Comparison of ENCODE assay signal across 16 cellular contexts in the genomic region with DNA sequence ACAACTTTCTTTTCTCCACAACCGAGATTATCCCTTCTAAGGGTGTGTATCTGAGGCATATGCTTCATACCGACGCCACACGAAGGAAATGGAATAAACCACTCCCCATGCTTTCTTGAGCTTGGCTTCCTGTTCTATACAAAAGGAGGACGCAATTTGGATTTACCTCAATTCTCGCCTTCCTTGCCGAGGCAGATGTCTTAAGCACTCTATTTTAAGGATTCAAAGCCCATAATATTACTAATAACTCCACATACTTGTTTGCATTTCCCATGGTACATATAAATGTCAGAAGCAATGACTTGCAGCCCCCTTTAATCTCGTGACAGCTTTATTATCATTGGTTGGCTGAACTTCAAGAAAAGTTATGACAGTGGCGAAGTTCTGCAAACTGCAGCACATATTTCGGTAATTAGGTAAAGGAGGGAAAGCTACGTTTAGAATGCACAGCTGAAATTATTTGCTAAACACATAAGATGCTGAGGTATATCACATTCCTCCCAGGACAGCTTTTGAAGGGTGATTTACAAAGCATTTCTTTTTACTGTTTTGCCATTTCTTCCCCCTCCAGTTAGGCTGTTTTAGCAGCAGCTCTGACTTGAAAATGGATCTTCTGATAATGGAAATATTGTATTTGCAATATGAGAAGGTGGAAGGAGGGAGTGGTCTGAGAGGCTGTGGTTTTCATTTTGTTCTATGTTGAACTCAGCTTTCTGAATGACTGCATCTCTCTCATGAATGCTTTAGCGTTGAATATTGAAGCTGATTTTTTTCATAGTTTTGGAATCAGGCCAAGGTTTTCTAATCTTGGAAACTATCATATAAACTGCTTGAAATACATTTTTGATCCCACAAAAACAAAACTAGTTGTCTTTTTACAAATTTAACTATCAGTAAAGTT.
DNase-seq lines count a peak whose midpoint lies in the region; ATAC-seq and TF ChIP-seq lines count a peak whose summit lies in the region.
"Had no signal": no experiment of that assay in that cellular context is flagged by ENCODE, and none has a peak within 500 bp of the region (broad histone marks: within the 10 kb centered on the region; RNA-seq: fewer than 3 reads in every experiment).

No MANE protein-coding gene starts in this region.

- H3K36me3 ChIP-seq in neural progenitor cell, result no peaks in the 10 kb centered on the region

- TF ChIP-seq CTCF in brain (conservative IDR thresholded peaks at IDR 0.05), result no peak
- TF ChIP-seq CTCF in neural progenitor cell (IDR thresholded peaks at IDR 0.05), result no peak

- H3K9me3 Mint-ChIP-seq in brain, result no peaks in the 10 kb centered on the region
- H3K9me3 Mint-ChIP-seq in neural progenitor cell, result no peaks in the 10 kb centered on the region
- H3K9me3 Mint-ChIP-seq: central memory CD8-positive, alpha-beta T cell had no signal

- H3K4me1 ChIP-seq in neural progenitor cell, result peaks cover 44% of the 10 kb centered on the region
- H3K4me1 ChIP-seq: testis had no signal

- H3K4me3 ChIP-seq in neural progenitor cell, result no peak overlapping the region
- H3K4me3 ChIP-seq: testis had no signal

- no peaks in the 10 kb centered on the region for H3K27me3 ChIP-seq in neural progenitor cell
- H3K27me3 ChIP-seq: testis had no signal

- H2AFZ ChIP-seq in neural progenitor cell (replicated peaks), result peak overlapping the region; percentile 48

- H3K27me3 Mint-ChIP-seq in brain (no peaks in the 10 kb centered on the region), neural progenitor cell (ENCODE audit: insufficient read depth, low read depth) (no peaks in the 10 kb centered on the region)
- H3K27me3 Mint-ChIP-seq: activated naive CD8-positive, alpha-beta T cell; central memory CD8-positive, alpha-beta T cell had no signal

- no peak overlapping the region for H3K4me2 ChIP-seq in neural progenitor cell

- peak overlapping the region; percentile 73 for H3K27ac ChIP-seq in neural progenitor cell
- H3K27ac ChIP-seq: testis had no signal

- peaks cover 25% of the 10 kb centered on the region for H3K4me1 Mint-ChIP-seq in brain
- H3K4me1 Mint-ChIP-seq in neural progenitor cell, result peaks cover 16% of the 10 kb centered on the region
- H3K4me1 Mint-ChIP-seq: central memory CD8-positive, alpha-beta T cell had no signal

- H3K27ac Mint-ChIP-seq in brain, result peak overlapping the region in 3 of 5 experiments; percentile 27 to 68 (median 27)
- no peak overlapping the region for H3K27ac Mint-ChIP-seq in neural progenitor cell
- H3K27ac Mint-ChIP-seq: activated naive CD8-positive, alpha-beta T cell had no signal

- H3K9ac ChIP-seq in neural progenitor cell, result no peak overlapping the region

- H3K4me3 Mint-ChIP-seq in brain (peak overlapping the region in 4 of 5 experiments; percentile 10 to 59 (median 14)), neural progenitor cell (no peak overlapping the region)
- H3K4me3 Mint-ChIP-seq: activated naive CD8-positive, alpha-beta T cell; central memory CD8-positive, alpha-beta T cell had no signal

- H3K9me3 ChIP-seq in neural progenitor cell (ENCODE audit: low read depth), result no peaks in the 10 kb centered on the region
- H3K9me3 ChIP-seq: testis had no signal

- peak; percentile 22 for DNase-seq in DMS79 treated with DMSO at 0.1 percent for 48 hours (lab: John Stamatoyannopoulos, UW)
- DNase-seq in NCI-H187 treated with DMSO at 0.1 percent for 48 hours (lab: John Stamatoyannopoulos, UW), result peak; percentile 46
- no peak for DNase-seq in neural progenitor cell (ENCODE audit: low spot score)
- DNase-seq in activated CD4-positive, alpha-beta T cell treated with anti-CD3 and anti-CD28 coated beads, Interleukin-2, amount 50 U/mL, for 4 hours, result no peak
- DNase-seq in NCI-H82 treated with DMSO at 0.1 percent for 48 hours (lab: John Stamatoyannopoulos, UW; ENCODE audit: unreplicated experiment), result no peak
- no peak for DNase-seq in NCI-H2029 treated with DMSO at 0.1 percent for 48 hours (lab: John Stamatoyannopoulos, UW)
- DNase-seq: activated CD4-positive, alpha-beta T cell treated with anti-CD3 and anti-CD28 coated beads for 1 hour; AML-193; glutamatergic neuron; kidney glomerular epithelial cell; stimulated activated CD4-positive, alpha-beta T cell treated with anti-CD3 and anti-CD28 coated beads, Interleukin-1b, Interleukin-23, amount 100 ng/mL, for 48 hours; testis had no signal

- H4K20me1 ChIP-seq in neural progenitor cell (ENCODE audit: low read depth), result no peaks in the 10 kb centered on the region

- ATAC-seq in HG02885 (IDR thresholded peaks at IDR 0.05; ENCODE audit: poor library complexity, unreplicated experiment), result no peak

- no peaks in the 10 kb centered on the region for H3K36me3 Mint-ChIP-seq in brain
- no peaks in the 10 kb centered on the region for H3K36me3 Mint-ChIP-seq in neural progenitor cell
- H3K36me3 Mint-ChIP-seq: activated naive CD8-positive, alpha-beta T cell had no signal

- no peaks in the 10 kb centered on the region for H3K79me2 ChIP-seq in neural progenitor cell (ENCODE audit: low read depth)

- peaks cover 22% of the 10 kb centered on the region for H3F3A ChIP-seq in neural progenitor cell (ENCODE audit: low read depth)

Comparison
In these comparisons a context has a peak if more than half of its experiments do, and no peak if none do; other contexts are left out.
1. DNase-seq: peak in DMS79 treated with DMSO at 0.1 percent for 48 hours (single experiment) and NCI-H187 treated with DMSO at 0.1 percent for 48 hours (single experiment); none in neural progenitor cell (single experiment), activated CD4-positive, alpha-beta T cell treated with anti-CD3 and anti-CD28 coated beads, Interleukin-2, amount 50 U/mL, for 4 hours (0 of 2), NCI-H82 treated with DMSO at 0.1 percent for 48 hours (single experiment) and NCI-H2029 treated with DMSO at 0.1 percent for 48 hours (single experiment).